8 cellular contexts compared by ENCODE assay signal in genomic region chr7:138982204-138982623, GRCh38. TPM values are rescaled to one million over a fixed set of nuclear protein-coding genes. Genes with fewer than 3 reads are reported as not detected.
DNase-seq lines count a peak whose midpoint lies in the region; ATAC-seq and TF ChIP-seq lines count a peak whose summit lies in the region.

No MANE protein-coding gene starts in this region.

- H3K27ac ChIP-seq in PC-9 (no peak overlapping the region), trophoblast cell (ENCODE audit: low read depth, low read length) (no peak overlapping the region)

- H2BK12ac ChIP-seq in trophoblast cell (ENCODE audit: low read length) = peak overlapping the region; percentile 55

- no peak overlapping the region; the same call in 1 of the 2 replicates for H2AFZ ChIP-seq in PC-9
- H2AFZ ChIP-seq in trophoblast cell (ENCODE audit: insufficient read depth, low read length, poor library complexity) = peak overlapping the region; percentile 89

- ATAC-seq in esophagus mucosa = peak; percentile 21
- no peak for ATAC-seq in GM18505 (IDR thresholded peaks at IDR 0.05; ENCODE audit: unreplicated experiment)

- H3K4me1 ChIP-seq in PC-9 (replicated peaks; ENCODE audit: insufficient read depth) (peaks cover 34% of the 10 kb centered on the region), trophoblast cell (ENCODE audit: control insufficient read depth in 1 of 2, insufficient read depth in 2 of 2, low read length in 2 of 2) (peaks cover 14 to 22% of the 10 kb centered on the region in 2 experiments)

- H3K9ac ChIP-seq in trophoblast cell (ENCODE audit: low read length) = no peak overlapping the region

- peak overlapping the region; percentile 26 for H2BK120ac ChIP-seq in trophoblast cell (ENCODE audit: insufficient read depth, low read length, poor library complexity)

- H3K18ac ChIP-seq in trophoblast cell (ENCODE audit: low read length) = no peak overlapping the region

- H3F3A ChIP-seq in PC-9 (ENCODE audit: insufficient read depth, low read depth) = peaks cover 32% of the 10 kb centered on the region; the same call in 1 of the 2 replicates

- H3K4ac ChIP-seq in trophoblast cell (ENCODE audit: low read depth, low read length) = peak overlapping the region; percentile 10

- no peaks in the 10 kb centered on the region for H3K9me3 ChIP-seq in PC-9 (ENCODE audit: insufficient read depth, low read depth)
- H3K9me3 ChIP-seq in trophoblast cell (ENCODE audit: insufficient read depth, low read depth, low read length) = no peaks in the 10 kb centered on the region

- TF ChIP-seq CTCF in GM06990 (IDR thresholded peaks at IDR 0.05; ENCODE audit: insufficient read depth, low read length, poor library complexity, severe bottlenecking) (no peak), PC-9 (conservative IDR thresholded peaks at IDR 0.05) (no peak)

- H4K12ac ChIP-seq in trophoblast cell (ENCODE audit: low read depth, low read length) = no peak overlapping the region

- CTCF ChIA-PET in PC-9 (lab: Charles Lee) = interaction anchor here (2.5 kb wide), 1 partner anchor 96 kb away, joined by 11 read pairs; no protein-coding TSS in a partner anchor

- POLR2A ChIA-PET in PC-9 (lab: Charles Lee; ENCODE audit: unreplicated experiment) = interaction anchor here (0.7 kb wide), 1 partner anchor 91 kb away, joined by 3 read pairs; no protein-coding TSS in a partner anchor

- peaks cover 27% of the 10 kb centered on the region for H3K79me1 ChIP-seq in trophoblast cell (ENCODE audit: low read length)

- H3K23ac ChIP-seq in trophoblast cell (ENCODE audit: low read length) = no peak overlapping the region

- H3K36me3 ChIP-seq in GM06990 (ENCODE audit: control insufficient read depth, insufficient read depth, low read length) (no peaks in the 10 kb centered on the region), PC-9 (ENCODE audit: low read depth) (no peaks in the 10 kb centered on the region), trophoblast cell (ENCODE audit: control insufficient read depth in 1 of 2, insufficient read depth in 2 of 2, low read length in 2 of 2) (no peaks in the 10 kb centered on the region)

- peak overlapping the region; percentile 80 for H3K4me2 ChIP-seq in PC-9
- peak overlapping the region; percentile 71 for H3K4me2 ChIP-seq in trophoblast cell (ENCODE audit: low read length)

- no peak overlapping the region for H2AK5ac ChIP-seq in trophoblast cell (ENCODE audit: low read length)

- H3K9me2 ChIP-seq in PC-9 (ENCODE audit: insufficient read depth) = no peaks in the 10 kb centered on the region

- intact Hi-C loops in PC-9 (cut with micrococcal nuclease; ENCODE audit: unreplicated experiment) = loop anchor here (5.0 kb wide), 1 partner anchor 45 kb away; no protein-coding TSS in a partner anchor

- H3K27me3 ChIP-seq in GM06990 (replicated peaks; ENCODE audit: control insufficient read depth, insufficient read depth, low read length) (no peaks in the 10 kb centered on the region; the same call in none of the 2 replicates), PC-9 (ENCODE audit: insufficient read depth, low read depth) (no peaks in the 10 kb centered on the region), trophoblast cell (ENCODE audit: insufficient read depth, low read length) (no peaks in the 10 kb centered on the region)

- DNase-seq in GM06990 (ENCODE audit: extremely low read depth, insufficient read length) (no peak), PC-9 (no peak), trophoblast cell (no peak), NCI-H1048 (lab: John Stamatoyannopoulos, UW) (no peak), medulla oblongata (ENCODE audit: extremely low spot score) (no peak), iPS-NIHi7 (ENCODE audit: extremely low spot score) (no peak)

- H3K79me2 ChIP-seq in PC-9 (ENCODE audit: low read depth) (peaks cover 30% of the 10 kb centered on the region), trophoblast cell (ENCODE audit: control insufficient read depth, insufficient read depth, low read length, poor library complexity) (peaks cover 5% of the 10 kb centered on the region)

- no peak overlapping the region for H2BK5ac ChIP-seq in trophoblast cell (ENCODE audit: low read depth, low read length, poor library complexity)

- H3K4me3 ChIP-seq in GM06990 (replicated peaks; ENCODE audit: low read depth, low read length) (peak overlapping the region; percentile 63), PC-9 (peak overlapping the region; percentile 56; the same call in 1 of the 2 replicates), trophoblast cell (ENCODE audit: low read depth, low read length) (no peak overlapping the region)

- TF ChIP-seq POLR2A in GM18505 (IDR thresholded peaks at IDR 0.05; ENCODE audit: borderline replicate concordance, extremely low read depth, insufficient read depth, insufficient read length) = no peak

- WGBS in trophoblast cell (ENCODE audit: extremely low coverage, insufficient coverage, insufficient read length) = no CpG with 5 or more reads among the region's 14 CpGs

- BruUV-seq in PC-9 (replicated peaks; lab: Mats Ljungman, UMichigan) = TSS peak; percentile 56

- no peaks in the 10 kb centered on the region; the same call in 1 of the 2 replicates for H4K20me1 ChIP-seq in PC-9 (ENCODE audit: insufficient read depth)

- peak overlapping the region; percentile 86 for H4K91ac ChIP-seq in trophoblast cell (ENCODE audit: low read depth, low read length)

- H3K14ac ChIP-seq in trophoblast cell (ENCODE audit: low read length) = peak overlapping the region; percentile 21

- H4K8ac ChIP-seq in trophoblast cell (ENCODE audit: low read depth, low read length) = peak overlapping the region; percentile 51

RNA-seq across cellular contexts. Expression of gene KIAA1549, which starts 1.0 kb away (rescaled TPM):
- total RNA-seq in PC-9 (2021) (20.2 and 26.6 TPM in 2 replicates), esophagus mucosa (0.20 TPM)
- polyA plus RNA-seq in trophoblast cell (2013) = 19.0 and 19.5 TPM in 2 replicates

RNA-seq across cellular contexts. Expression of gene ZC3HAV1L, which starts 53.6 kb away (rescaled TPM):
- total RNA-seq in PC-9 (2021) (34.2 and 34.8 TPM in 2 replicates), esophagus mucosa (6.3 TPM)
- 8.0 and 8.2 TPM in 2 replicates for polyA plus RNA-seq in trophoblast cell (2013)

Comparison
In these comparisons a context has a peak if more than half of its experiments do, and no peak if none do; other contexts are left out.
1. RNA of gene KIAA1549, which starts 1.0 kb away (total RNA-seq): 20.2 to 26.6 TPM in PC-9; 0.20 TPM in esophagus mucosa (single experiment); every median in the first group is over 10 times any median in the second.